10 cellular contexts compared by ENCODE assay signal in the genomic region with DNA sequence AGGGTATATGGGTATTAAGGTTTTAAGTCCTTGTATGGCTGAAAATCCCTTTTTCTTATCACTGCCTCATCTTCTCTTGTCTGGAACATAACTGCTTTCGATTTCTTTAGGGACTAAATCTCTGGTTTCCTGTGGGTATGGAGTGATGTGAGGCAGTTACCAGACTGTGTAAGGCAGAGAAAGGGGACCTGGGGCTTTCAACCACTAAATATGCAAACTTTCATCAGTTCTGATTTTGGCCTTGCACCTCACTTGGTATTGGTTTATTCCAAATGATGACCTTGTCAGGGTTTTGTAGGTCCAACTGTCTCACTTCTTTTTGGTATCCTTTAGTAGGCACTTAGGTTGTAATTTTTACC. TPM values are rescaled to one million over a fixed set of nuclear protein-coding genes. Genes with fewer than 3 reads are reported as not detected.
DNase-seq lines count a peak whose midpoint lies in the region; ATAC-seq, FAIRE-seq and TF ChIP-seq lines count a peak whose summit lies in the region.
"Had no signal": no experiment of that assay in that cellular context is flagged by ENCODE, and none has a peak within 500 bp of the region (broad histone marks: within the 10 kb centered on the region; RNA-seq: fewer than 3 reads in every experiment).

No MANE protein-coding gene starts in this region.

- H3K4me2 ChIP-seq in mammary epithelial cell (ENCODE audit: insufficient read depth, low read depth, low read length): peak overlapping the region; percentile 18

- H3K79me2 ChIP-seq in mammary epithelial cell (ENCODE audit: insufficient read depth, low read length): peaks cover 99% of the 10 kb centered on the region

- no TSS peak for BruUV-seq in mammary epithelial cell (replicated peaks; lab: Mats Ljungman, UMichigan)

- H3K36me3 ChIP-seq in CD4-positive, alpha-beta memory T cell (ENCODE audit: insufficient read depth, low read length): no peaks in the 10 kb centered on the region
- peaks cover 16% of the 10 kb centered on the region for H3K36me3 ChIP-seq in mammary epithelial cell (ENCODE audit: insufficient read depth, low read length)
- H3K36me3 ChIP-seq: ovary had no signal

- peak; percentile 57 to 76 (median 65) for DNase-seq in CD4-positive, alpha-beta memory T cell
- DNase-seq in mammary epithelial cell (no peak), NCI-H187 treated with DMSO at 0.1 percent for 48 hours (lab: John Stamatoyannopoulos, UW) (no peak), NOMO-1 treated with DMSO at 0.1 percent for 48 hours (lab: John Stamatoyannopoulos, UW; ENCODE audit: unreplicated experiment) (no peak), urothelium cell line (ENCODE audit: low spot score) (no peak), HT-29 (ENCODE audit: low spot score) (no peak)
- DNase-seq: DMS53, ovary had no signal

- H3K4me1 Mint-ChIP-seq in CD4-positive, alpha-beta memory T cell: peaks cover 39 to 95% (median 65%) of the 10 kb centered on the region in 4 donors

- H3K9ac ChIP-seq in mammary epithelial cell (ENCODE audit: insufficient read depth, low read length): no peak overlapping the region

- no peaks in the 10 kb centered on the region for H3K27me3 Mint-ChIP-seq in CD4-positive, alpha-beta memory T cell

- intact Hi-C loops in CD4-positive, alpha-beta memory T cell (cut with micrococcal nuclease): loop anchor here (1.0 kb wide), 2 partner anchors 8 to 11 kb away; no protein-coding TSS in a partner anchor
- intact Hi-C loops in mammary epithelial cell (cut with micrococcal nuclease): no loop called here

- FAIRE-seq in urothelium cell line (lab: Jason Lieb, UNC): no peak

- WGBS in mammary epithelial cell (ENCODE audit: low coverage, missing lambda C conversion rate): 20% methylated on average over 1 of the region's 1 CpG

- H3K27ac Mint-ChIP-seq in CD4-positive, alpha-beta memory T cell: peak overlapping the region; percentile 90 to 99 (median 91)

- CTCF ChIA-PET in CD4-positive, alpha-beta memory T cell (lab: Charles Lee; ENCODE audit: partially characterized antibody): interaction anchor here (6.3 kb wide), 1 partner anchor 11 kb away, joined by 37 read pairs; no protein-coding TSS in a partner anchor
- CTCF ChIA-PET in mammary epithelial cell (lab: Charles Lee; ENCODE audit: low non-redundant PET): no interaction called here

- dilution Hi-C loops in mammary epithelial cell (cut with HindIII; ENCODE audit: low sequenced_read_pairs): no loop called here

- no peaks in the 10 kb centered on the region for H3K27me3 ChIP-seq in CD4-positive, alpha-beta memory T cell (ENCODE audit: insufficient read depth, low read length)
- H3K27me3 ChIP-seq in mammary epithelial cell (ENCODE audit: insufficient read depth, low read length): no peaks in the 10 kb centered on the region
- H3K27me3 ChIP-seq: ovary had no signal

- peaks cover 0 to 12% of the 10 kb centered on the region in 2 donors for H3K36me3 Mint-ChIP-seq in CD4-positive, alpha-beta memory T cell

- POLR2A ChIA-PET in CD4-positive, alpha-beta memory T cell (lab: Charles Lee; ENCODE audit: partially characterized antibody): interaction anchor here (1.2 to 6.3 kb wide), 4 partner anchors 8 to 189 kb away, joined by 3 to 81 read pairs (median 12); a partner anchor contains a TSS

- in situ Hi-C loops in mammary epithelial cell (cut with MboI; ENCODE audit: low sequenced_read_pairs in 2 of 2): no loop called here

- ATAC-seq in GM19395 (IDR thresholded peaks at IDR 0.05; ENCODE audit: unreplicated experiment): peak; percentile 67
- ATAC-seq in HG03175 (IDR thresholded peaks at IDR 0.05; ENCODE audit: unreplicated experiment): peak; percentile 68

- peak overlapping the region in 1 of 2 donors; percentile 4 for H3K4me3 ChIP-seq in CD4-positive, alpha-beta memory T cell (ENCODE audit: low read length in 2 of 2)
- peak overlapping the region in 1 of 3 experiments; percentile 14 for H3K4me3 ChIP-seq in mammary epithelial cell (replicated peaks in 1 of 3; ENCODE audit: insufficient read depth in 1 of 3, low read depth in 2 of 3, low read length in 3 of 3)
- H3K4me3 ChIP-seq: ovary had no signal

- H3K27ac ChIP-seq in CD4-positive, alpha-beta memory T cell (ENCODE audit: low read depth, low read length): peak overlapping the region; percentile 58
- no peak overlapping the region for H3K27ac ChIP-seq in mammary epithelial cell (ENCODE audit: insufficient read depth, low read depth, low read length)
- H3K27ac ChIP-seq: ovary had no signal

- TF ChIP-seq CTCF in mammary epithelial cell (conservative IDR thresholded peaks at IDR 0.05 in 1 of 2, IDR thresholded peaks at IDR 0.05 in 1 of 2; ENCODE audit: extremely low read depth in 1 of 2, insufficient read depth in 1 of 2, low read depth in 1 of 2, low read length in 2 of 2): no peak

- H3K4me3 Mint-ChIP-seq in CD4-positive, alpha-beta memory T cell: peak overlapping the region; percentile 34 to 93 (median 66)

- no peaks in the 10 kb centered on the region for H3K9me3 ChIP-seq in CD4-positive, alpha-beta memory T cell (ENCODE audit: control insufficient read depth in 1 of 2, low read length in 2 of 2)
- H3K9me3 ChIP-seq in mammary epithelial cell (replicated peaks; ENCODE audit: insufficient read depth, low read length): no peaks in the 10 kb centered on the region
- H3K9me3 ChIP-seq: ovary had no signal

- no peak overlapping the region for H2AFZ ChIP-seq in mammary epithelial cell (ENCODE audit: low read depth, low read length)

- peaks cover 0 to 2% (median 0%) of the 10 kb centered on the region in 8 donors for H3K9me3 Mint-ChIP-seq in CD4-positive, alpha-beta memory T cell

- H3K4me1 ChIP-seq in CD4-positive, alpha-beta memory T cell (ENCODE audit: insufficient read depth, low read length): peaks cover 96% of the 10 kb centered on the region
- peaks cover 59% of the 10 kb centered on the region for H3K4me1 ChIP-seq in mammary epithelial cell (ENCODE audit: insufficient read depth, low read length)

- H4K20me1 ChIP-seq in mammary epithelial cell (ENCODE audit: insufficient read depth, low read length): peaks cover 15% of the 10 kb centered on the region

RNA-seq across cellular contexts. Expression of a gene that starts 9.3 kb away (rescaled TPM):
- total RNA-seq in CD4-positive, alpha-beta memory T cell: 100 to 1,000 TPM; 105 to 114 TPM
- 10 to 100 TPM in 1 of 2 donors, 1 to 10 TPM in 1; 2.4 to 18.9 TPM for polyA plus RNA-seq in CD4-positive, alpha-beta memory T cell
- total RNA-seq in mammary epithelial cell: 100 to 1,000 TPM in 1 of 2 donors, 10 to 100 TPM in 1; 65.2 to 212 TPM
- 119 TPM for polyA plus RNA-seq in mammary epithelial cell
- 294 TPM for polyA minus RNA-seq in mammary epithelial cell
- 7.6 and 9.2 TPM in 2 replicates for total RNA-seq in HT-29 (2014; rRNA removed; shearing (Covaris generic))

Comparison
In these comparisons a context has a peak if more than half of its experiments do, and no peak if none do; other contexts are left out.
1. DNase-seq: peak in CD4-positive, alpha-beta memory T cell (5 of 5); none in mammary epithelial cell (single experiment), NCI-H187 treated with DMSO at 0.1 percent for 48 hours (single experiment), NOMO-1 treated with DMSO at 0.1 percent for 48 hours (single experiment), urothelium cell line (single experiment) and HT-29 (single experiment).